21 cellular contexts compared by ENCODE assay signal in the genomic region with DNA sequence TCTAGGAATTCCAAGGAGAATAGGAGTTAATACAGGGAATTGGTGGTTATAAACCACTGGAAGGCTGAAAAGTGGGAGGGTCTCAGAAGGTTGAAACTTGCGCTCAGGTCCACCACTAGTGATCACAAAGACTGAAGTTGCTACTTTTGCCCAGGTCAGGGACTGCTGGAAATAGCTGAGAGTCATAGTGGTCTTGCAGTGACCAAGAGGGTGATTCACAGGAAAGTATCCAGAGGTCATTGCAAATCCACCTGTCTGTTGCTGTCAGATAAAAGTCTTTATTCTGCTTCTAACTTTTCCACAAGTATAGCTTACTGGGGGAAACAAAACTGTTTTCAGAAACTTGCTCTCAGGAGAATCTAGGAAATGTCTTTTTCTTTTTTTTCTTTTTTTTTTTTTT.
A peak's percentile ranks its signal among the peaks of the same experiment; 100 is the strongest.
DNase-seq lines count a peak whose midpoint lies in the region; ATAC-seq and TF ChIP-seq lines count a peak whose summit lies in the region.
"Had no signal": no experiment of that assay in that cellular context is flagged by ENCODE, and none has a peak within 500 bp of the region (broad histone marks: within the 10 kb centered on the region; RNA-seq: fewer than 3 reads in every experiment).

No MANE protein-coding gene starts in this region.

- no peak overlapping the region for H3K27ac ChIP-seq in CD4-positive, CD25-positive, alpha-beta regulatory T cell (ENCODE audit: insufficient read depth, low read length, poor library complexity, severe bottlenecking)
- H3K27ac ChIP-seq: 22Rv1, C4-2B, HL-60 had no signal

- H3K36me3 ChIP-seq in CD4-positive, CD25-positive, alpha-beta regulatory T cell (ENCODE audit: control insufficient read depth, insufficient read depth, low read length): no peaks in the 10 kb centered on the region
- H3K36me3 ChIP-seq: HAP-1 had no signal

- ATAC-seq in CD4-positive, CD25-positive, alpha-beta regulatory T cell (ENCODE audit: low read depth in 2 of 2): no peak
- ATAC-seq in HG03097 (IDR thresholded peaks at IDR 0.05; ENCODE audit: low FRiP score, unreplicated experiment): no peak

- peaks cover 37% of the 10 kb centered on the region for H3K4me1 Mint-ChIP-seq in activated CD4-positive, alpha-beta memory T cell treated with anti-CD3 and anti-CD28 coated beads for 36 hours (ENCODE audit: low read depth)
- H3K4me1 Mint-ChIP-seq in activated CD4-positive, alpha-beta memory T cell treated with anti-CD3 and anti-CD28 coated beads, Interleukin-2, amount 10 ng/mL, durations not matched to agents 7 days and 5 days: peaks cover 31% of the 10 kb centered on the region
- peaks cover 0 to 38% (median 15%) of the 10 kb centered on the region in 4 donors for H3K4me1 Mint-ChIP-seq in CD4-positive, CD25-positive, alpha-beta regulatory T cell

- CTCF ChIA-PET in activated CD4-positive, alpha-beta memory T cell treated with anti-CD3 and anti-CD28 coated beads for 36 hours (lab: Charles Lee): interaction anchor here (1.1 to 3.2 kb wide), 4 partner anchors 20 to 274 kb away, joined by 3 to 20 read pairs (median 3); no protein-coding TSS in a partner anchor
- CTCF ChIA-PET in activated CD4-positive, alpha-beta memory T cell treated with anti-CD3 and anti-CD28 coated beads, Interleukin-2, amount 10 ng/mL, durations not matched to agents 7 days and 5 days (lab: Charles Lee): interaction anchor here (2.5 kb wide), 1 partner anchor 20 kb away, joined by 8 read pairs; no protein-coding TSS in a partner anchor

- H3K4me3 ChIP-seq in CD4-positive, CD25-positive, alpha-beta regulatory T cell (ENCODE audit: low read depth, low read length): peak overlapping the region; percentile 21
- H3K4me3 ChIP-seq: HAP-1 had no signal

- no peaks in the 10 kb centered on the region for H3K9me3 Mint-ChIP-seq in activated CD4-positive, alpha-beta memory T cell treated with anti-CD3 and anti-CD28 coated beads for 36 hours
- no peaks in the 10 kb centered on the region for H3K9me3 Mint-ChIP-seq in activated CD4-positive, alpha-beta memory T cell treated with anti-CD3 and anti-CD28 coated beads, Interleukin-2, amount 10 ng/mL, durations not matched to agents 7 days and 5 days
- H3K9me3 Mint-ChIP-seq in CD4-positive, CD25-positive, alpha-beta regulatory T cell: no peaks in the 10 kb centered on the region
- H3K9me3 Mint-ChIP-seq: IgD-negative memory B cell had no signal

- TF ChIP-seq CTCF in GM20000 (IDR thresholded peaks at IDR 0.05; ENCODE audit: extremely low read depth, missing control alignments): no peak

- H3K9me3 ChIP-seq in CD4-positive, CD25-positive, alpha-beta regulatory T cell (ENCODE audit: control insufficient read depth in 2 of 2, low read length in 2 of 2): no peaks in the 10 kb centered on the region
- H3K9me3 ChIP-seq: HAP-1 had no signal

- H3K27ac Mint-ChIP-seq in activated CD4-positive, alpha-beta memory T cell treated with anti-CD3 and anti-CD28 coated beads for 36 hours: no peak overlapping the region
- no peak overlapping the region for H3K27ac Mint-ChIP-seq in activated CD4-positive, alpha-beta memory T cell treated with anti-CD3 and anti-CD28 coated beads, Interleukin-2, amount 10 ng/mL, durations not matched to agents 7 days and 5 days
- H3K27ac Mint-ChIP-seq in CD4-positive, CD25-positive, alpha-beta regulatory T cell: peak overlapping the region in 2 of 3 donors; percentile 22 to 38
- H3K27ac Mint-ChIP-seq: IgD-negative memory B cell had no signal

- no peaks in the 10 kb centered on the region for H3K27me3 Mint-ChIP-seq in activated CD4-positive, alpha-beta memory T cell treated with anti-CD3 and anti-CD28 coated beads for 36 hours
- no peaks in the 10 kb centered on the region for H3K27me3 Mint-ChIP-seq in activated CD4-positive, alpha-beta memory T cell treated with anti-CD3 and anti-CD28 coated beads, Interleukin-2, amount 10 ng/mL, durations not matched to agents 7 days and 5 days
- no peaks in the 10 kb centered on the region for H3K27me3 Mint-ChIP-seq in CD4-positive, CD25-positive, alpha-beta regulatory T cell

- H3K27me3 ChIP-seq in CD4-positive, CD25-positive, alpha-beta regulatory T cell (ENCODE audit: control insufficient read depth, insufficient read depth, low read length): no peaks in the 10 kb centered on the region

- DNase-seq in activated CD4-positive, alpha-beta memory T cell treated with anti-CD3 and anti-CD28 coated beads for 36 hours: no peak
- no peak for DNase-seq in activated CD4-positive, alpha-beta memory T cell treated with anti-CD3 and anti-CD28 coated beads, Interleukin-2, amount 10 ng/mL, durations not matched to agents 7 days and 5 days
- no peak for DNase-seq in CD4-positive, CD25-positive, alpha-beta regulatory T cell
- DNase-seq in RKO (ENCODE audit: low spot score) (peak; percentile 95), kidney tubule cell (ENCODE audit: low spot score) (peak; percentile 37), GM20000 (ENCODE audit: low spot score) (no peak), pons (ENCODE audit: low spot score) (no peak)
- DNase-seq: AML-193, GDM1, NCI-H1105 treated with DMSO at 0.1 percent for 48 hours, NCI-H1694, NCI-H2081 treated with DMSO at 0.1 percent for 48 hours, NCI-H510A, NCI-H748 treated with DMSO at 0.1 percent for 48 hours, Right ventricle myocardium superior had no signal

- POLR2A ChIA-PET in activated CD4-positive, alpha-beta memory T cell treated with anti-CD3 and anti-CD28 coated beads for 36 hours (lab: Charles Lee): no interaction called here
- POLR2A ChIA-PET in activated CD4-positive, alpha-beta memory T cell treated with anti-CD3 and anti-CD28 coated beads, Interleukin-2, amount 10 ng/mL, durations not matched to agents 7 days and 5 days (lab: Charles Lee): interaction anchor here (1.4 kb wide), 1 partner anchor 272 kb away, joined by 4 read pairs; no protein-coding TSS in a partner anchor

- no peaks in the 10 kb centered on the region for H3K36me3 Mint-ChIP-seq in activated CD4-positive, alpha-beta memory T cell treated with anti-CD3 and anti-CD28 coated beads for 36 hours
- H3K36me3 Mint-ChIP-seq in activated CD4-positive, alpha-beta memory T cell treated with anti-CD3 and anti-CD28 coated beads, Interleukin-2, amount 10 ng/mL, durations not matched to agents 7 days and 5 days (ENCODE audit: low read depth): no peaks in the 10 kb centered on the region
- no peaks in the 10 kb centered on the region for H3K36me3 Mint-ChIP-seq in CD4-positive, CD25-positive, alpha-beta regulatory T cell
- H3K36me3 Mint-ChIP-seq: IgD-negative memory B cell had no signal

- H3K4me3 Mint-ChIP-seq in activated CD4-positive, alpha-beta memory T cell treated with anti-CD3 and anti-CD28 coated beads for 36 hours: peak overlapping the region; percentile 3
- no peak overlapping the region for H3K4me3 Mint-ChIP-seq in activated CD4-positive, alpha-beta memory T cell treated with anti-CD3 and anti-CD28 coated beads, Interleukin-2, amount 10 ng/mL, durations not matched to agents 7 days and 5 days
- H3K4me3 Mint-ChIP-seq in CD4-positive, CD25-positive, alpha-beta regulatory T cell: peak overlapping the region in 2 of 4 donors; percentile 23 to 24
- H3K4me3 Mint-ChIP-seq: IgD-negative memory B cell had no signal

- H3K4me1 ChIP-seq in CD4-positive, CD25-positive, alpha-beta regulatory T cell (ENCODE audit: control insufficient read depth, insufficient read depth, low read length, poor library complexity, severe bottlenecking): peaks cover 12% of the 10 kb centered on the region
- H3K4me1 ChIP-seq: HAP-1 had no signal

- intact Hi-C loops in activated CD4-positive, alpha-beta memory T cell treated with anti-CD3 and anti-CD28 coated beads for 36 hours (cut with micrococcal nuclease): loop anchor here (10.0 kb wide), 1 partner anchor 677 kb away; no protein-coding TSS in a partner anchor

Comparison
In these comparisons a context has a peak if more than half of its experiments do, and no peak if none do; other contexts are left out.
1. DNase-seq: peak in RKO (single experiment) and kidney tubule cell (single experiment); none in activated CD4-positive, alpha-beta memory T cell treated with anti-CD3 and anti-CD28 coated beads for 36 hours (single experiment), activated CD4-positive, alpha-beta memory T cell treated with anti-CD3 and anti-CD28 coated beads, Interleukin-2, amount 10 ng/mL, durations not matched to agents 7 days and 5 days (single experiment), CD4-positive, CD25-positive, alpha-beta regulatory T cell (0 of 3), GM20000 (single experiment) and pons (single experiment).
2. H3K27ac Mint-ChIP-seq: peak in CD4-positive, CD25-positive, alpha-beta regulatory T cell (2 of 3); none in activated CD4-positive, alpha-beta memory T cell treated with anti-CD3 and anti-CD28 coated beads for 36 hours (single experiment) and activated CD4-positive, alpha-beta memory T cell treated with anti-CD3 and anti-CD28 coated beads, Interleukin-2, amount 10 ng/mL, durations not matched to agents 7 days and 5 days (single experiment).